Comparison of ENCODE assay signal across 18 cellular contexts in the genomic region with DNA sequence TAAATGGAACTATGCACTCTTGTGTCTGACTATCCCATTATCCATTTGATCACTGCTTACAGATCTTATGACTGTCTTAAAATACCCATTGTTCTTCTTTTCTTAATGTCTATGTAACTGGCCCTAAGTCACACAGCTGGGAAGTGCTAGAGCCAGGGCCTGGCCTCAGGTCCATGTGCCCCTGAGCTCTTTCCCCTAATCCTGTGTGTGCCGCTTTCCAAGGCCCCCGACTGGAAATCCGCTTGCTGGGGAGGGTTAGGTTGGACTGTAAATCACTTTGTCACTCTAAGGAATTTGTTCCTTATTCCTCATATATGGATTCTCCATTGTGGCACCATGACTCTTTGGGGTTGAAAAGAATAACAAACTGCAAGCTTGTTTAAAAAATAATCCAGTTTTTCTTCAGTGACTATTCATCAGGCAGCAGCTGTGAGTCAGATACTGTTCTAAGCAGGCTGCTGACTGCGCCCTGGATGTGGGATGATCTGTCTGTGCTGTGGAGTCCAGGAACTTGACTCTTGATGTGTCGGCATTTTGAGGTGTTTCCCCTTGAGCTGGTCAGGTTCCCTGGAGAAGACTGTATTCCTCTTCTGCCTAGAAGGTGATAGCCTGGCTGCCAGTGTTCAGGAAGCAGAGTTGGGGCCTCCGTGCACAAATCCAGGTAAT.
DNase-seq lines count a peak whose midpoint lies in the region; ATAC-seq and TF ChIP-seq lines count a peak whose summit lies in the region.
"Had no signal": no experiment of that assay in that cellular context is flagged by ENCODE, and none has a peak within 500 bp of the region (broad histone marks: within the 10 kb centered on the region; RNA-seq: fewer than 3 reads in every experiment).

No MANE protein-coding gene starts in this region.

- intact Hi-C loops in left ventricle myocardium superior (cut with micrococcal nuclease), result no loop called here

- 51 to 75% methylated on average over 6 of the region's 6 CpGs for WGBS in tibial nerve, 2 donors

- ATAC-seq in left ventricle myocardium superior, result peak; percentile 24
- no peak for ATAC-seq in GM21360 (IDR thresholded peaks at IDR 0.05; ENCODE audit: unreplicated experiment)
- ATAC-seq: CD8-positive, alpha-beta T cell; GM12878; natural killer cell treated with Interleukin-12 subunit alpha and Interleukin-12 subunit beta and Interleukin-15 and Interleukin-18, amount 100 ng/mL, for 72 hours had no signal

- H3K4me1 ChIP-seq in right atrium auricular region (no peaks in the 10 kb centered on the region), tibial nerve (no peaks in the 10 kb centered on the region)
- H3K4me1 ChIP-seq: left ventricle myocardium inferior had no signal

- H3K27me3 ChIP-seq in right atrium auricular region, result no peaks in the 10 kb centered on the region
- H3K27me3 ChIP-seq in kidney epithelial cell (ENCODE audit: control insufficient read depth, insufficient read depth, low read length), result no peaks in the 10 kb centered on the region
- no peaks in the 10 kb centered on the region for H3K27me3 ChIP-seq in tibial nerve
- H3K27me3 ChIP-seq: heart right ventricle had no signal

- no peak for TF ChIP-seq POLR2A in tibial nerve (IDR thresholded peaks at IDR 0.05)

- H3K4me3 ChIP-seq in right atrium auricular region, result no peak overlapping the region
- H3K4me3 ChIP-seq in cardiac fibroblast (replicated peaks in 1 of 2; ENCODE audit: low read depth in 2 of 2, low read length in 2 of 2), result no peak overlapping the region
- no peak overlapping the region for H3K4me3 ChIP-seq in kidney epithelial cell (ENCODE audit: low read depth, low read length)
- H3K4me3 ChIP-seq in tibial nerve, result no peak overlapping the region
- H3K4me3 ChIP-seq: GM12878, heart right ventricle, left ventricle myocardium inferior had no signal

- H3K36me3 ChIP-seq in right atrium auricular region (no peaks in the 10 kb centered on the region), kidney epithelial cell (ENCODE audit: control insufficient read depth, insufficient read depth, low read length) (no peaks in the 10 kb centered on the region), tibial nerve (no peaks in the 10 kb centered on the region)
- H3K36me3 ChIP-seq: heart right ventricle, left ventricle myocardium inferior had no signal

- H3K9me3 ChIP-seq in right atrium auricular region, result no peaks in the 10 kb centered on the region
- no peaks in the 10 kb centered on the region for H3K9me3 ChIP-seq in tibial nerve
- H3K9me3 ChIP-seq: heart right ventricle, left ventricle myocardium inferior had no signal

- TF ChIP-seq CTCF in right atrium auricular region (IDR thresholded peaks at IDR 0.05), result no peak
- TF ChIP-seq CTCF in cardiac fibroblast (IDR thresholded peaks at IDR 0.05; ENCODE audit: low read depth, low read length), result no peak
- TF ChIP-seq CTCF in kidney epithelial cell (IDR thresholded peaks at IDR 0.05; ENCODE audit: insufficient read depth, low read length, poor library complexity, severe bottlenecking), result no peak
- no peak for TF ChIP-seq CTCF in tibial nerve (IDR thresholded peaks at IDR 0.05)

- H3K27ac ChIP-seq in right atrium auricular region, result no peak overlapping the region
- H3K27ac ChIP-seq in tibial nerve, result no peak overlapping the region
- H3K27ac ChIP-seq: heart right ventricle, left ventricle myocardium inferior had no signal

- no peak for TF ChIP-seq EP300 in tibial nerve (IDR thresholded peaks at IDR 0.05)

- DNase-seq in left ventricle myocardium superior (no peak), right atrium auricular region (ENCODE audit: low spot score) (no peak), cardiac fibroblast (ENCODE audit: low read depth in 2 of 2) (peak; percentile 11 to 81), kidney epithelial cell (ENCODE audit: low read depth) (peak; percentile 45), iPS-NIHi11 (ENCODE audit: low spot score) (no peak), tibial nerve (ENCODE audit: low spot score in 2 of 2) (no peak), AML-193 (lab: John Stamatoyannopoulos, UW) (no peak)
- DNase-seq: activated B cell treated with CpG ODN at 0.5 μM for 24 hours; CD8-positive, alpha-beta T cell; central memory CD4-positive, alpha-beta T cell; heart right ventricle; KBM-7; left ventricle myocardium inferior; NCI-H1436 treated with DMSO at 0.1 percent for 48 hours; OCI-M1 had no signal

Comparison
In these comparisons a context has a peak if more than half of its experiments do, and no peak if none do; other contexts are left out.
1. DNase-seq: peak in cardiac fibroblast (2 of 2) and kidney epithelial cell (single experiment); none in left ventricle myocardium superior (single experiment), right atrium auricular region (single experiment), iPS-NIHi11 (single experiment), tibial nerve (0 of 2) and AML-193 (0 of 2).